In genomic region chr12:120686690-120687569, GRCh38 we compare ENCODE assay signal across 8 cellular contexts. TPM values are rescaled to one million over a fixed set of nuclear protein-coding genes. Genes with fewer than 3 reads are reported as not detected.
DNase-seq lines count a peak whose midpoint lies in the region; TF ChIP-seq lines count a peak whose summit lies in the region.

TSS of gene MLEC (plus strand) at chr12:120687149. CDS start at chr12:120687297, 148 bp downstream.

- H3K4me2 ChIP-seq in neuronal stem cell (ENCODE audit: insufficient read depth, low read length, poor library complexity, severe bottlenecking), result peak within 1 kb of the TSS; percentile 90

- H3K79me1 ChIP-seq in neuronal stem cell (ENCODE audit: low read depth, low read length), result peaks cover 8% of the 10 kb centered on the region

- peak within 1 kb of the TSS; percentile 99 for H3K23ac ChIP-seq in neuronal stem cell (ENCODE audit: low read depth, low read length, poor library complexity)

- CTCF ChIA-PET in HEK293T (lab: Yijun Ruan, JAX), result interaction anchor here (1.2 kb wide), 1 partner anchor 13 kb away, joined by 3 read pairs; no protein-coding TSS in a partner anchor

- no peak for TF ChIP-seq CTCF in subcutaneous adipose tissue (IDR thresholded peaks at IDR 0.05; ENCODE audit: low read depth)

- peak within 1 kb of the TSS; percentile 8 for H2AK5ac ChIP-seq in neuronal stem cell (ENCODE audit: low read depth, low read length)

- no peaks in the 10 kb centered on the region for H3K9me3 ChIP-seq in neuronal stem cell (replicated peaks in 1 of 2; ENCODE audit: control insufficient read depth in 2 of 2, insufficient read depth in 1 of 2, low read depth in 1 of 2, low read length in 2 of 2)

- POLR2A ChIA-PET in HEK293T (lab: Yijun Ruan, JAX), result interaction anchor here (1.1 to 1.5 kb wide), 3 partner anchors 12 to 38 kb away, joined by 4 read pairs; partner anchors contain the start of gene UNC119B

- H3K4me3 ChIP-seq in neuronal stem cell (ENCODE audit: low read length in 2 of 2), result peak within 1 kb of the TSS; percentile 89 to 97

- H3K4ac ChIP-seq in neuronal stem cell (ENCODE audit: low read length), result peak within 1 kb of the TSS; percentile 58

- no CpG with 5 or more reads among the region's 84 CpGs for WGBS in neuronal stem cell (ENCODE audit: extremely low coverage in 2 of 2, insufficient read length in 2 of 2, insufficient replicate concordance in 1 of 2), 2 donors

- H3K27ac ChIP-seq in neuronal stem cell (replicated peaks; ENCODE audit: low read length), result peak within 1 kb of the TSS; percentile 94

- H4K8ac ChIP-seq in neuronal stem cell (ENCODE audit: low read depth, low read length), result peak within 1 kb of the TSS; percentile 76

- H3K14ac ChIP-seq in neuronal stem cell (ENCODE audit: low read length), result peak within 1 kb of the TSS; percentile 73

- peaks cover 16 to 29% of the 10 kb centered on the region in 2 donors for H3K4me1 ChIP-seq in neuronal stem cell (ENCODE audit: control insufficient read depth in 2 of 2, insufficient read depth in 1 of 2, low read depth in 1 of 2, low read length in 2 of 2)

- no peaks in the 10 kb centered on the region for H3K27me3 ChIP-seq in neuronal stem cell (ENCODE audit: control insufficient read depth in 3 of 3, insufficient read depth in 3 of 3, low read depth in 1 of 3, low read length in 3 of 3)

- H2BK5ac ChIP-seq in neuronal stem cell (ENCODE audit: low read length), result peak within 1 kb of the TSS; percentile 94

- H3K9ac ChIP-seq in neuronal stem cell (ENCODE audit: low read depth, low read length, poor library complexity), result peak within 1 kb of the TSS; percentile 98

- peak within 1 kb of the TSS; percentile 93 for H2BK120ac ChIP-seq in neuronal stem cell (ENCODE audit: low read depth, low read length)

- peak within 1 kb of the TSS; percentile 98 for H3K18ac ChIP-seq in neuronal stem cell (ENCODE audit: low read length)

- DNase-seq in GM04504 (ENCODE audit: low read depth) (peak; percentile 93), HEK293T (ENCODE audit: extremely low spot score) (peak; percentile 96), MV-4-11 (lab: John Stamatoyannopoulos, UW) (peak; percentile 99), SK-MEL-5 (ENCODE audit: low read depth, low spot score) (peak; percentile 97), foreskin melanocyte (peak; percentile 95), neuronal stem cell (ENCODE audit: low spot score) (peak; percentile 98)
- DNase-seq in activated naive CD4-positive, alpha-beta T cell treated with Interleukin-2 at 50 U/mL for 16 hours, result peak; percentile 99

- no peak within 1 kb of the TSS for H4K91ac ChIP-seq in neuronal stem cell (ENCODE audit: low read depth, low read length, poor library complexity)

- peaks cover 0 to 9% of the 10 kb centered on the region in 2 donors for H3K36me3 ChIP-seq in neuronal stem cell (replicated peaks in 1 of 2; ENCODE audit: control insufficient read depth in 2 of 2, insufficient read depth in 2 of 2, low read length in 2 of 2)

- peak within 1 kb of the TSS; percentile 94 for H2AFZ ChIP-seq in neuronal stem cell (ENCODE audit: low read length)

- H2BK12ac ChIP-seq in neuronal stem cell (ENCODE audit: low read length), result peak within 1 kb of the TSS; percentile 63

- in situ Hi-C loops in SK-MEL-5 (cut with HindIII; ENCODE audit: low pct_unique_long_range_greater_than_20kb, low sequenced_read_pairs), result no loop called here

- peak within 1 kb of the TSS; percentile 90 for H2BK15ac ChIP-seq in neuronal stem cell (ENCODE audit: low read length)

TF ChIP-seq in HEK293T, 16 proteins besides CTCF, POLR2A, EP300 and RAD21:
- TF ChIP-seq ARNT (IDR thresholded peaks at IDR 0.05) (peak; percentile 48; the same call in 1 of the 2 replicates), ELF4 (IDR thresholded peaks at IDR 0.05) (peak; percentile 86), CTBP1 (IDR thresholded peaks at IDR 0.05; ENCODE audit: borderline replicate concordance) (peak; percentile 71; the same call in 1 of the 2 replicates), SP1 (IDR thresholded peaks at IDR 0.05) (no peak), L3MBTL2 (conservative IDR thresholded peaks at IDR 0.05) (peak; percentile 36; the same call in 1 of the 2 replicates), SUZ12 (IDR thresholded peaks at IDR 0.05) (no peak), FOXM1 (IDR thresholded peaks at IDR 0.05; ENCODE audit: borderline replicate concordance) (0 out of 2 replicates have a peak, but pooled peaks have one; percentile 70), PKNOX1 (IDR thresholded peaks at IDR 0.05) (peak; percentile 77)

RNA-seq across cellular contexts. Expression of gene MLEC, which starts in this region (rescaled TPM):
- 150 and 156 TPM in 2 replicates for total RNA-seq in SK-MEL-5 (2014; rRNA removed; shearing (Covaris generic))
- 94.3 and 122 TPM in 2 replicates for polyA plus RNA-seq in SK-MEL-5 (2015; cell fraction: cytosol; rRNA removed)
- 66.6 and 96.5 TPM in 2 replicates for polyA plus RNA-seq in SK-MEL-5 (2015; cell fraction: nucleus; rRNA removed)
- polyA plus RNA-seq in neuronal stem cell (2013, experiment 1 of 2), result 57.0 TPM
- 60.7 TPM for polyA plus RNA-seq in neuronal stem cell (2013, experiment 2 of 2)
- total RNA-seq in subcutaneous adipose tissue, result 10 to 100 TPM; 65.1 to 94.1 (median 85.8) TPM

Comparison
In these comparisons a context has a peak if more than half of its experiments do, and no peak if none do; other contexts are left out.
1. Peak in every context shown above with its lines: DNase-seq, H3K4me3 ChIP-seq and H3K27ac ChIP-seq.